In genomic region chr10:32023264-32023663, GRCh38 we compare ENCODE assay signal across 1 cellular context.
TF ChIP-seq lines count a peak whose summit lies in the region.

No MANE protein-coding gene starts in this region.

TF ChIP-seq in HepG2, 621 proteins besides CTCF, POLR2A, EP300 and RAD21 (continued from another document):
- TF ChIP-seq ELF3 (CRISPR knock-in tag; IDR thresholded peaks at IDR 0.05), result peak; percentile 78
- TF ChIP-seq MIXL1 (CRISPR knock-in tag; IDR thresholded peaks at IDR 0.05), result peak; percentile 51; the same call in 1 of the 2 replicates
- TF ChIP-seq FOXP1 (IDR thresholded peaks at IDR 0.05), result no peak
- peak; percentile 44; the same call in 1 of the 2 replicates for TF ChIP-seq FOXP1 (CRISPR knock-in tag; IDR thresholded peaks at IDR 0.05)
